Comparison of ENCODE assay signal across 27 cellular contexts in the genomic region with DNA sequence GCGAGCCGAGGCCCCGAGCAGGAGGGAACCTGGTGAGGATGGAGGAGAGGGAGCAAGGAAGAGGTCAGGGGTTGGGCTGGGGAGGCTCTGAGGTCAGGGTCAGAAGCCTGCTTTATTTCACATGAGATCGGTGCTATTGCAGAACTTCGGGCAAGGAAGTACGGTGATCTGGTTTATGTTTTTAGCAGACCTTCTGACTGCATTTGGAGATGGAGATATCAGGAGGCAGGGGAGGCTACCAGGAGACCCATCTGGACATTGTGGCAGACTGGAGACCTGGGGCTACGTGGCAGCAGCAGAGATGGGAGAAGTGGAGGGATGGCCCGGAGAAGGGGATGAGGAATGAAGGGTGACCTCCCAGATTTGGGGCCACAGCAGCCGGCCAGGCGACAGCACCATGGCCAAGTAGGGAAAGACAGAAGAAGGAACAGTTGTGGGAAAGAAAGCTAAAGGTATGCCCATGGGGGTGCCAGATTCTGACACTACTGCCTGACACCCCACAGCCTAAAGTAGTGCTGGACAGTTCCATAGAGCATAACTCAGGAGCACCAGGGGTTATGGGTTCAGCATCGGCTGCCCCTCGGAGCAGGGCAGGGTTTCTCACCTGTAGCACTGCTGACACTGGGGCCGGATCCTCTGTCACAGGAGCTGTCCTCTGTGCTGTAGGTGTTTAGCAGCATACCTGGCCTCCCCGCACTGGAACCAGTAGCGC. TPM values are rescaled to one million over a fixed set of nuclear protein-coding genes. Genes with fewer than 3 reads are reported as not detected.
A peak's percentile ranks its signal among the peaks of the same experiment; 100 is the strongest.
DNase-seq lines count a peak whose midpoint lies in the region; ATAC-seq, FAIRE-seq and TF ChIP-seq lines count a peak whose summit lies in the region.
"Had no signal": no experiment of that assay in that cellular context is flagged by ENCODE, and none has a peak within 500 bp of the region (broad histone marks: within the 10 kb centered on the region; RNA-seq: fewer than 3 reads in every experiment).

No MANE protein-coding gene starts in this region.

- ATAC-seq in GM12878 (no peak), left ventricle myocardium superior (no peak)
- ATAC-seq: CD8-positive, alpha-beta T cell had no signal

- BruUV-seq in GM12878 (replicated peaks; lab: Mats Ljungman, UMichigan) (no TSS peak), MCF 10A (replicated peaks; lab: Mats Ljungman, UMichigan) (no TSS peak)

- FAIRE-seq in GM12878 (lab: Jason Lieb, UNC): no peak
- FAIRE-seq: GM19239 had no signal

- 38% methylated on average over 15 of the region's 15 CpGs for WGBS in GM12878 (ENCODE audit: insufficient coverage, insufficient replicate concordance, low lambda C conversion rate, missing lambda C conversion rate)
- no CpG with 5 or more reads among the region's 15 CpGs for WGBS in neuronal stem cell (ENCODE audit: extremely low coverage in 2 of 2, insufficient read length in 2 of 2, insufficient replicate concordance in 1 of 2), 2 donors
- WGBS in adrenal gland, 4 donors: 87 to 92% (median 90%) methylated on average over 10 to 15 of the region's 15 CpGs

- H4K8ac ChIP-seq in neuronal stem cell (ENCODE audit: low read depth, low read length): no peak overlapping the region

- no peak overlapping the region for H2AK5ac ChIP-seq in neuronal stem cell (ENCODE audit: low read depth, low read length)

- H3K4me3 ChIP-seq in GM12878 (no peak overlapping the region), neuronal stem cell (ENCODE audit: low read length in 2 of 2) (no peak overlapping the region), adrenal gland (no peak overlapping the region)
- H3K4me3 ChIP-seq: GM23248, Peyer's patch, SK-N-MC had no signal

- H3K4ac ChIP-seq in neuronal stem cell (ENCODE audit: low read length): no peak overlapping the region

- H3K9ac ChIP-seq in GM12878 (ENCODE audit: control insufficient read depth, insufficient read depth, low read length) (no peak overlapping the region), neuronal stem cell (ENCODE audit: low read depth, low read length, poor library complexity) (no peak overlapping the region)
- H3K9ac ChIP-seq: GM23248 had no signal

- H3K4me1 Mint-ChIP-seq in MCF 10A (ENCODE audit: insufficient read depth, unreplicated experiment): peaks cover 5% of the 10 kb centered on the region

- no peaks in the 10 kb centered on the region for H3K36me3 Mint-ChIP-seq in MCF 10A (ENCODE audit: insufficient read depth, unreplicated experiment)
- H3K36me3 Mint-ChIP-seq: CD8-positive, alpha-beta T cell had no signal

- no peaks in the 10 kb centered on the region for H3K79me1 ChIP-seq in neuronal stem cell (ENCODE audit: low read depth, low read length)

- H3K79me2 ChIP-seq in GM12878 (ENCODE audit: control insufficient read depth, insufficient read depth, low read length): no peaks in the 10 kb centered on the region

- CTCF ChIA-PET in GM12878 (lab: Yijun Ruan, JAX): interaction anchor here (1.6 kb wide), 1 partner anchor 110 kb away, joined by 3 read pairs; no protein-coding TSS in a partner anchor
- CTCF ChIA-PET in MCF 10A (lab: Yijun Ruan, JAX): interaction anchor here (0.6 to 1.4 kb wide), 2 partner anchors 9 to 256 kb away, joined by 3 read pairs; no protein-coding TSS in a partner anchor

- peak overlapping the region; percentile 29 for H3K18ac ChIP-seq in neuronal stem cell (ENCODE audit: low read length)

- DNase-seq in GM12878 (ENCODE audit: low read depth, low spot score): no peak
- DNase-seq in neuronal stem cell (ENCODE audit: low spot score): no peak
- no peak for DNase-seq in MCF 10A (ENCODE audit: unreplicated experiment)
- DNase-seq in adrenal gland: no peak
- DNase-seq in stimulated activated CD4-positive, alpha-beta T cell treated with anti-CD3 and anti-CD28 coated beads, Interleukin-4, amount 100 ng/mL, for 1 hour: no peak
- DNase-seq in left ventricle myocardium superior: no peak
- DNase-seq: Calu3; CD8-positive, alpha-beta T cell; DMS79 treated with DMSO at 0.1 percent for 48 hours; GM23248; H9; HFFc6; NCI-H1092 treated with DMSO at 0.1 percent for 48 hours; NCI-H1436; NCI-H187; NCI-H2081 treated with DMSO at 0.1 percent for 48 hours; NCI-H2171; NCI-H226; NCI-H510A; Peyer's patch; SHP77 treated with DMSO at 0.1 percent for 48 hours had no signal

- H4K20me1 ChIP-seq in GM12878 (ENCODE audit: control insufficient read depth, insufficient read depth): no peaks in the 10 kb centered on the region

- no peak overlapping the region for H2BK120ac ChIP-seq in neuronal stem cell (ENCODE audit: low read depth, low read length)

- no peak overlapping the region for H3K4me3 Mint-ChIP-seq in MCF 10A (ENCODE audit: unreplicated experiment)
- H3K4me3 Mint-ChIP-seq: CD8-positive, alpha-beta T cell; H9; HFFc6 had no signal

- RAD21 ChIA-PET in GM12878 (lab: Charles Lee; ENCODE audit: unreplicated experiment): no interaction called here

- H3K27ac ChIP-seq in GM12878 (ENCODE audit: control insufficient read depth, insufficient read depth) (no peak overlapping the region), neuronal stem cell (replicated peaks; ENCODE audit: low read length) (no peak overlapping the region), adrenal gland (no peak overlapping the region)
- H3K27ac ChIP-seq: C4-2B, GM23248, Peyer's patch, SK-N-MC had no signal

- no peaks in the 10 kb centered on the region for H3K36me3 ChIP-seq in GM12878 (ENCODE audit: control insufficient read depth in 2 of 2, insufficient read depth in 2 of 2, low read length in 1 of 2)
- H3K36me3 ChIP-seq in neuronal stem cell (replicated peaks in 1 of 2; ENCODE audit: control insufficient read depth in 2 of 2, insufficient read depth in 2 of 2, low read length in 2 of 2): peaks cover 0 to 43% of the 10 kb centered on the region in 2 donors
- H3K36me3 ChIP-seq in adrenal gland (replicated peaks in 1 of 2): no peaks in the 10 kb centered on the region
- H3K36me3 ChIP-seq: Peyer's patch had no signal

- H3K4me1 ChIP-seq in GM12878 (ENCODE audit: control insufficient read depth, insufficient read depth, low read length) (no peaks in the 10 kb centered on the region), neuronal stem cell (ENCODE audit: control insufficient read depth in 2 of 2, insufficient read depth in 1 of 2, low read depth in 1 of 2, low read length in 2 of 2) (peaks cover 2 to 10% of the 10 kb centered on the region in 2 donors), adrenal gland (replicated peaks in 1 of 2) (no peaks in the 10 kb centered on the region)
- H3K4me1 ChIP-seq: Peyer's patch had no signal

- POLR2A ChIA-PET in GM12878 (lab: Charles Lee) (no interaction called here), MCF 10A (lab: Yijun Ruan, JAX) (interaction anchor here (1.4 kb wide), 1 partner anchor 13 kb away, joined by 3 read pairs; no protein-coding TSS in a partner anchor)

- SMC1A ChIA-PET in GM12878 (lab: Charles Lee; ENCODE audit: uncharacterized antibody, unreplicated experiment): no interaction called here

- no peak overlapping the region for H3K23ac ChIP-seq in neuronal stem cell (ENCODE audit: low read depth, low read length, poor library complexity)

- H2BK15ac ChIP-seq in neuronal stem cell (ENCODE audit: low read length): no peak overlapping the region

- TF ChIP-seq CTCF in GM12878 (IDR thresholded peaks at IDR 0.05 in 2 of 3, conservative IDR thresholded peaks at IDR 0.05 in 1 of 3; ENCODE audit: control insufficient read depth in 2 of 3, extremely low read depth in 1 of 3, insufficient read depth in 1 of 3, low read depth in 3 of 3, low read length in 3 of 3): no peak
- TF ChIP-seq CTCF in MCF 10A (IDR thresholded peaks at IDR 0.05; ENCODE audit: unreplicated experiment): no peak
- no peak for TF ChIP-seq CTCF in adrenal gland (IDR thresholded peaks at IDR 0.05)

- H3K27me3 Mint-ChIP-seq in MCF 10A (ENCODE audit: insufficient read depth, unreplicated experiment): peaks cover 70% of the 10 kb centered on the region

- H2AFZ ChIP-seq in GM12878 (ENCODE audit: control insufficient read depth, low read depth, low read length) (no peak overlapping the region), neuronal stem cell (ENCODE audit: low read length) (no peak overlapping the region)
- H2AFZ ChIP-seq: GM23248 had no signal

- TF ChIP-seq RAD21 in Ishikawa (IDR thresholded peaks at IDR 0.05; ENCODE audit: low read depth) (no peak), GM12878 (IDR thresholded peaks at IDR 0.05; ENCODE audit: insufficient read depth, low read depth, low read length) (no peak)

- no peak overlapping the region for H3K14ac ChIP-seq in neuronal stem cell (ENCODE audit: low read length)

- H4K91ac ChIP-seq in neuronal stem cell (ENCODE audit: low read depth, low read length, poor library complexity): no peak overlapping the region

- H2BK5ac ChIP-seq in neuronal stem cell (ENCODE audit: low read length): peak overlapping the region; percentile 55

- no peak overlapping the region for H3K27ac Mint-ChIP-seq in MCF 10A (ENCODE audit: low read depth, unreplicated experiment)
- H3K27ac Mint-ChIP-seq: CD8-positive, alpha-beta T cell; H9; HFFc6 had no signal

- TF ChIP-seq POLR2A in GM12878 (IDR thresholded peaks at IDR 0.05; ENCODE audit: low read depth, low read length) (no peak), adrenal gland (IDR thresholded peaks at IDR 0.05) (no peak)

- H3K4me2 ChIP-seq in GM12878 (ENCODE audit: control insufficient read depth, insufficient read depth): no peak overlapping the region
- H3K4me2 ChIP-seq in neuronal stem cell (ENCODE audit: insufficient read depth, low read length, poor library complexity, severe bottlenecking): no peak overlapping the region

- H2BK12ac ChIP-seq in neuronal stem cell (ENCODE audit: low read length): no peak overlapping the region

- H3K27me3 ChIP-seq in GM12878 (replicated peaks in 1 of 2; ENCODE audit: control insufficient read depth in 2 of 2, insufficient read depth in 2 of 2, low read length in 1 of 2) (peaks cover 6 to 7% of the 10 kb centered on the region in 2 experiments; a peak in 3 of 4 replicates), neuronal stem cell (ENCODE audit: control insufficient read depth in 3 of 3, insufficient read depth in 3 of 3, low read depth in 1 of 3, low read length in 3 of 3) (peaks cover 0 to 17% (median 0%) of the 10 kb centered on the region in 3 experiments), adrenal gland (peaks cover 16% of the 10 kb centered on the region)

- H3K9me3 ChIP-seq in GM12878 (replicated peaks; ENCODE audit: control insufficient read depth, insufficient read depth, low read length) (no peaks in the 10 kb centered on the region), neuronal stem cell (replicated peaks in 1 of 2; ENCODE audit: control insufficient read depth in 2 of 2, insufficient read depth in 1 of 2, low read depth in 1 of 2, low read length in 2 of 2) (no peaks in the 10 kb centered on the region), adrenal gland (replicated peaks in 1 of 3) (no peaks in the 10 kb centered on the region)
- H3K9me3 ChIP-seq: Peyer's patch had no signal

- in situ Hi-C loops in GM12878 (cut with MboI): no loop called here

- intact Hi-C loops in GM12878 (cut with micrococcal nuclease; ENCODE audit: unreplicated experiment): no loop called here
- intact Hi-C loops in MCF 10A (cut with micrococcal nuclease): no loop called here
- intact Hi-C loops in adrenal gland (cut with DNase I): no loop called here
- intact Hi-C loops in left ventricle myocardium superior (cut with micrococcal nuclease): no loop called here

- TF ChIP-seq EP300 in Ishikawa (IDR thresholded peaks at IDR 0.05; ENCODE audit: borderline replicate concordance): no peak
- TF ChIP-seq EP300 in GM12878 (IDR thresholded peaks at IDR 0.05; ENCODE audit: borderline replicate concordance in 1 of 2, control insufficient read depth in 1 of 2, low read depth in 2 of 2, low read length in 2 of 2): no peak

- no peaks in the 10 kb centered on the region for H3K9me3 Mint-ChIP-seq in MCF 10A (ENCODE audit: unreplicated experiment)
- H3K9me3 Mint-ChIP-seq: CD8-positive, alpha-beta T cell; H9; HFFc6 had no signal

RNA-seq across cellular contexts. Expression of a gene that starts 7.4 kb away (rescaled TPM):
- total RNA-seq in GM12878 (2013; cell fraction: nucleolus; rRNA removed): not detected in 2 replicates
- total RNA-seq in GM12878 (2014; rRNA removed) (not detected in 2 replicates), GM12878 (2014; rRNA removed; fragmentation: Illumina TruSeq; extraction: Trizol) (not detected in 2 replicates), GM12878 (2021) (0.08 TPM in 1 of 2 replicates, not detected in the other), MCF 10A (2022) (not detected in 2 replicates), adrenal gland (1 to 10 TPM in 1 of 8 donors, under 1 TPM in 3, not detected in 4; 0.11 to 2.4 (median 0.47) TPM), left ventricle myocardium superior (not detected)
- polyA plus RNA-seq in GM12878 (2011; ENCODE audit: low read depth): not detected
- polyA plus RNA-seq in GM12878 (2011; rRNA removed) (0.04 and 0.08 TPM in 2 replicates), GM12878 (2014; fragmentation: Illumina TruSeq; extraction: Trizol) (not detected in 2 replicates), GM12878 (2014; fragmentation: Nextera tagmentation; extraction: Ambion mirVana) (not detected), GM12878 (2014; rRNA removed) (not detected in 2 replicates), GM12878 (2016; fragmentation: Nextera tagmentation; extraction: Ambion mirVana) (not detected), adrenal gland (1 to 10 TPM in 1 of 3 donors, under 1 TPM in 2; 0.29 to 1.7 (median 0.94) TPM)
- 0.17 and 0.19 TPM in 2 replicates for polyA plus RNA-seq in GM12878 (2011; cell fraction: cytosol; rRNA removed)
- 0.03 and 0.07 TPM in 2 replicates for polyA plus RNA-seq in GM12878 (2011; cell fraction: nucleus; rRNA removed)
- not detected in 2 replicates for polyA plus RNA-seq in GM12878 (2012)
- 0.10 TPM in 1 of 2 replicates, not detected in the other for polyA minus RNA-seq in GM12878 (2011; rRNA and poly(A)+ RNA removed)
- polyA minus RNA-seq in GM12878 (2011; cell fraction: cytosol; rRNA and poly(A)+ RNA removed): not detected in 2 replicates
- polyA minus RNA-seq in GM12878 (2011; cell fraction: nucleus; rRNA and poly(A)+ RNA removed): not detected in 2 replicates
- 8.3 TPM for polyA plus RNA-seq in neuronal stem cell (2013, experiment 1 of 2)
- 8.6 TPM for polyA plus RNA-seq in neuronal stem cell (2013, experiment 2 of 2)
- total RNA-seq: CD8-positive, alpha-beta T cell; GM23248; HFFc6; OCI-LY7 had no signal
- polyA plus RNA-seq: GM23248, IgD-negative memory B cell had no signal
